ENCODE assay signal across 19 cellular contexts in the genomic region with DNA sequence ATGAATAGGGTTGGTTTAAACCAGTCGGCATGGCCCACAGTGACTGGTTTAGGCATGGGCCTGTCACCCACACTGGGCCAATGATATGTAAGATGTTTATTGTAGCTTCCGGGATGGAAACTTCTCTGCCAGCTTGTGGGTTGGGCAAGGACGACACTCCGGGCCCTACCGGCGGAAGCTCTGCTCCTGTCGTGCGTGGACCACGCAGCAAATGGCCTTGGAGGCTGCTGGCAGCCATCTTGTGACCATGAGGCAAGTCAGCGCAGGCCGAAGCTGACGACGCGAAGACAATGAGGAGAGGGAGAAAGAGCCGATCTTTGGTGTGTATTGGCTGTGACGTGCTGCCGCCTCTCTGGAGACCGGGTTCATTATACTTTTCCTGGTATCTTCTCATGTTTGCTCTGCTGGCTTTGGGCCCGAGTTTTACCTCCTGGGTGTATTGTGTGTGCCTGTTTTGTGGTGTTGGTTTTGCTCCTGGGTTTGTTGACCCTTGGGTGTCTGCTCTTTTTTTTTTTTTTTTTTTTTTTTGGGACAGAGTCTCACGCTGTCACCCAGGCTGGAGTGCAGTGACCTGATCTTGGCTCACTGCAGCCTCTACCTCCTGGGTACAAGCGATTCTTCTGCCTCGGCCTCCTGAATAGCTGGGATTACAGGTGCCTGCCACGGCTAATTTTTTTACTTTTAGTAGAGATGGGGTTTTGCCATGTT. TPM values are rescaled to one million over a fixed set of nuclear protein-coding genes. Genes with fewer than 3 reads are reported as not detected.
A peak's percentile ranks its signal among the peaks of the same experiment; 100 is the strongest.
DNase-seq lines count a peak whose midpoint lies in the region; ATAC-seq and TF ChIP-seq lines count a peak whose summit lies in the region.
"Had no signal": no experiment of that assay in that cellular context is flagged by ENCODE, and none has a peak within 500 bp of the region (broad histone marks: within the 10 kb centered on the region; RNA-seq: fewer than 3 reads in every experiment).

No MANE protein-coding gene starts in this region.

- TF ChIP-seq CTCF in C4-2B (conservative IDR thresholded peaks at IDR 0.05) (no peak), Peyer's patch (IDR thresholded peaks at IDR 0.05) (no peak), liver (IDR thresholded peaks at IDR 0.05; ENCODE audit: low read depth, low read length, missing input control) (no peak)

- TF ChIP-seq RAD21 in liver (IDR thresholded peaks at IDR 0.05) = peak; percentile 30 to 41

- H3K27ac ChIP-seq in C4-2B (peak overlapping the region; percentile 83), Peyer's patch (peak overlapping the region in 1 of 4 donors; percentile 61), liver (ENCODE audit: low read depth in 1 of 2, low read length in 2 of 2) (peak overlapping the region; percentile 40 to 91)
- H3K27ac ChIP-seq: sigmoid colon, tibial artery had no signal

- DNase-seq in NCI-H1436 (lab: John Stamatoyannopoulos, UW) (peak; percentile 66), Peyer's patch (peak in 2 of 3 donors; percentile 72 to 73), NCI-H1694 treated with DMSO at 0.1 percent for 48 hours (lab: John Stamatoyannopoulos, UW) (no peak)
- no peak for DNase-seq in stimulated activated CD4-positive, alpha-beta T cell treated with anti-CD3 and anti-CD28 coated beads, Interleukin-1b, Interleukin-23, amount 100 ng/mL, for 48 hours
- DNase-seq: ACHN; activated naive CD4-positive, alpha-beta T cell treated with anti-CD3 and anti-CD28 coated beads, Interleukin-2, amount 50 U/mL, for 16 hours; CD8-positive, alpha-beta T cell; erythroblast; glutamatergic neuron; HFFc6; NCI-H1417 treated with DMSO at 0.1 percent for 48 hours; NCI-H82; sigmoid colon; stimulated activated CD4-positive, alpha-beta T cell treated with anti-CD3 and anti-CD28 coated beads, Interleukin-4, amount 100 ng/mL, for 4 hours; tibial artery had no signal

- H3K4me3 ChIP-seq in Peyer's patch = no peak overlapping the region
- no peak overlapping the region for H3K4me3 ChIP-seq in liver (ENCODE audit: low read depth in 1 of 3, low read length in 3 of 3)
- H3K4me3 ChIP-seq: sigmoid colon, tibial artery had no signal

- H3K9ac ChIP-seq in liver (ENCODE audit: low read depth in 1 of 2, low read length in 2 of 2) = no peak overlapping the region

- H3K36me3 ChIP-seq in Peyer's patch (no peaks in the 10 kb centered on the region), liver (ENCODE audit: control insufficient read depth in 4 of 4, insufficient read depth in 3 of 4, low read depth in 1 of 4, low read length in 3 of 4) (no peaks in the 10 kb centered on the region)
- H3K36me3 ChIP-seq: sigmoid colon, tibial artery had no signal

- 33% methylated on average over 23 of the region's 23 CpGs for WGBS in liver

- peak in 1 of 2 donors; percentile 34 for TF ChIP-seq POLR2A in Peyer's patch (IDR thresholded peaks at IDR 0.05)

- H3K4me1 ChIP-seq in Peyer's patch = peaks cover 0 to 18% (median 0%) of the 10 kb centered on the region in 4 donors
- peaks cover 8 to 37% (median 23%) of the 10 kb centered on the region in 4 donors for H3K4me1 ChIP-seq in liver (ENCODE audit: control insufficient read depth in 4 of 4, insufficient read depth in 4 of 4, low read length in 3 of 4)

- ATAC-seq in GM21381 (IDR thresholded peaks at IDR 0.05; ENCODE audit: unreplicated experiment) (no peak), GM21723 (IDR thresholded peaks at IDR 0.05; ENCODE audit: unreplicated experiment) (no peak)
- ATAC-seq: CD8-positive, alpha-beta T cell had no signal

- H3K27me3 ChIP-seq in Peyer's patch (no peaks in the 10 kb centered on the region), liver (ENCODE audit: control insufficient read depth in 4 of 4, insufficient read depth in 4 of 4, low read length in 3 of 4) (no peaks in the 10 kb centered on the region)

- no peaks in the 10 kb centered on the region for H3K9me3 ChIP-seq in Peyer's patch
- H3K9me3 ChIP-seq in liver (ENCODE audit: control insufficient read depth in 4 of 4, low read length in 3 of 4) = no peaks in the 10 kb centered on the region
- H3K9me3 ChIP-seq: sigmoid colon, tibial artery had no signal

TF ChIP-seq in liver, 16 proteins besides CTCF, POLR2A, EP300 and RAD21:
- peak in 1 of 2 donors; percentile 27 for TF ChIP-seq JUND (IDR thresholded peaks at IDR 0.05)
- TF ChIP-seq FOXA2 (IDR thresholded peaks at IDR 0.05) = peak; percentile 62
- TF ChIP-seq, protein P1, sequence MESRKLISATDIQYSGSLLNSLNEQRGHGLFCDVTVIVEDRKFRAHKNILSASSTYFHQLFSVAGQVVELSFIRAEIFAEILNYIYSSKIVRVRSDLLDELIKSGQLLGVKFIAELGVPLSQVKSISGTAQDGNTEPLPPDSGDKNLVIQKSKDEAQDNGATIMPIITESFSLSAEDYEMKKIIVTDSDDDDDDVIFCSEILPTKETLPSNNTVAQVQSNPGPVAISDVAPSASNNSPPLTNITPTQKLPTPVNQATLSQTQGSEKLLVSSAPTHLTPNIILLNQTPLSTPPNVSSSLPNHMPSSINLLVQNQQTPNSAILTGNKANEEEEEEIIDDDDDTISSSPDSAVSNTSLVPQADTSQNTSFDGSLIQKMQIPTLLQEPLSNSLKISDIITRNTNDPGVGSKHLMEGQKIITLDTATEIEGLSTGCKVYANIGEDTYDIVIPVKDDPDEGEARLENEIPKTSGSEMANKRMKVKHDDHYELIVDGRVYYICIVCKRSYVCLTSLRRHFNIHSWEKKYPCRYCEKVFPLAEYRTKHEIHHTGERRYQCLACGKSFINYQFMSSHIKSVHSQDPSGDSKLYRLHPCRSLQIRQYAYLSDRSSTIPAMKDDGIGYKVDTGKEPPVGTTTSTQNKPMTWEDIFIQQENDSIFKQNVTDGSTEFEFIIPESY (IDR thresholded peaks at IDR 0.05) = peak; percentile 57
- no peak for TF ChIP-seq FOXA1 (IDR thresholded peaks at IDR 0.05)
- no peak for TF ChIP-seq NR2F2 (IDR thresholded peaks at IDR 0.05)
- peak; percentile 98 for TF ChIP-seq YY1 (IDR thresholded peaks at IDR 0.05)
- TF ChIP-seq SP1 (IDR thresholded peaks at IDR 0.05) = peak; percentile 92
- TF ChIP-seq, protein P2, sequence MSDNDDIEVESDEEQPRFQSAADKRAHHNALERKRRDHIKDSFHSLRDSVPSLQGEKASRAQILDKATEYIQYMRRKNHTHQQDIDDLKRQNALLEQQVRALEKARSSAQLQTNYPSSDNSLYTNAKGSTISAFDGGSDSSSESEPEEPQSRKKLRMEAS (IDR thresholded peaks at IDR 0.05) = peak; percentile 99
- TF ChIP-seq TAF1 (conservative IDR thresholded peaks at IDR 0.05) = no peak
- peak in 1 of 2 donors; percentile 70 for TF ChIP-seq HNF4A (conservative IDR thresholded peaks at IDR 0.05)
- TF ChIP-seq HNF4G (IDR thresholded peaks at IDR 0.05) = no peak
- TF ChIP-seq, protein P3, sequence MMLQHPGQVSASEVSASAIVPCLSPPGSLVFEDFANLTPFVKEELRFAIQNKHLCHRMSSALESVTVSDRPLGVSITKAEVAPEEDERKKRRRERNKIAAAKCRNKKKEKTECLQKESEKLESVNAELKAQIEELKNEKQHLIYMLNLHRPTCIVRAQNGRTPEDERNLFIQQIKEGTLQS (IDR thresholded peaks at IDR 0.05) = no peak
- TF ChIP-seq RXRA (IDR thresholded peaks at IDR 0.05) = peak; percentile 83 to 96
- peak; percentile 6 to 29 for TF ChIP-seq EGR1 (IDR thresholded peaks at IDR 0.05; ENCODE audit: low read depth in 2 of 2)
- peak; percentile 49 to 86 for TF ChIP-seq GABPA (IDR thresholded peaks at IDR 0.05 in 1 of 2, conservative IDR thresholded peaks at IDR 0.05 in 1 of 2)
- TF ChIP-seq, protein P4, sequence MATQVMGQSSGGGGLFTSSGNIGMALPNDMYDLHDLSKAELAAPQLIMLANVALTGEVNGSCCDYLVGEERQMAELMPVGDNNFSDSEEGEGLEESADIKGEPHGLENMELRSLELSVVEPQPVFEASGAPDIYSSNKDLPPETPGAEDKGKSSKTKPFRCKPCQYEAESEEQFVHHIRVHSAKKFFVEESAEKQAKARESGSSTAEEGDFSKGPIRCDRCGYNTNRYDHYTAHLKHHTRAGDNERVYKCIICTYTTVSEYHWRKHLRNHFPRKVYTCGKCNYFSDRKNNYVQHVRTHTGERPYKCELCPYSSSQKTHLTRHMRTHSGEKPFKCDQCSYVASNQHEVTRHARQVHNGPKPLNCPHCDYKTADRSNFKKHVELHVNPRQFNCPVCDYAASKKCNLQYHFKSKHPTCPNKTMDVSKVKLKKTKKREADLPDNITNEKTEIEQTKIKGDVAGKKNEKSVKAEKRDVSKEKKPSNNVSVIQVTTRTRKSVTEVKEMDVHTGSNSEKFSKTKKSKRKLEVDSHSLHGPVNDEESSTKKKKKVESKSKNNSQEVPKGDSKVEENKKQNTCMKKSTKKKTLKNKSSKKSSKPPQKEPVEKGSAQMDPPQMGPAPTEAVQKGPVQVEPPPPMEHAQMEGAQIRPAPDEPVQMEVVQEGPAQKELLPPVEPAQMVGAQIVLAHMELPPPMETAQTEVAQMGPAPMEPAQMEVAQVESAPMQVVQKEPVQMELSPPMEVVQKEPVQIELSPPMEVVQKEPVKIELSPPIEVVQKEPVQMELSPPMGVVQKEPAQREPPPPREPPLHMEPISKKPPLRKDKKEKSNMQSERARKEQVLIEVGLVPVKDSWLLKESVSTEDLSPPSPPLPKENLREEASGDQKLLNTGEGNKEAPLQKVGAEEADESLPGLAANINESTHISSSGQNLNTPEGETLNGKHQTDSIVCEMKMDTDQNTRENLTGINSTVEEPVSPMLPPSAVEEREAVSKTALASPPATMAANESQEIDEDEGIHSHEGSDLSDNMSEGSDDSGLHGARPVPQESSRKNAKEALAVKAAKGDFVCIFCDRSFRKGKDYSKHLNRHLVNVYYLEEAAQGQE (IDR thresholded peaks at IDR 0.05) = peak; percentile 33

RNA-seq across cellular contexts. Expression of a gene that starts 15.4 kb away (rescaled TPM):
- total RNA-seq in Peyer's patch (100 to 1,000 TPM in 1 of 4 donors, 10 to 100 TPM in 3; 37.1 to 109 (median 64.1) TPM), liver (10 to 100 TPM; 19.8 to 54.6 TPM)
- polyA plus RNA-seq in liver = 10 to 100 TPM; 36.7 to 51.2 TPM

RNA-seq across cellular contexts. Expression of a gene that starts 24.3 kb away (rescaled TPM):
- total RNA-seq in Peyer's patch (10 to 100 TPM; 65.6 to 99.9 (median 76.4) TPM), liver (10 to 100 TPM in 1 of 2 donors, 1 to 10 TPM in 1; 9.1 to 15.1 TPM)
- 100 to 1,000 TPM; 103 to 121 TPM for polyA plus RNA-seq in liver

RNA-seq across cellular contexts. Expression of a gene that starts 43.7 kb away (rescaled TPM):
- total RNA-seq in Peyer's patch (100 to 1,000 TPM; 118 to 186 (median 171) TPM), liver (10 to 100 TPM; 27.6 to 31.6 TPM)
- 10 to 100 TPM; 21.8 to 28.7 TPM for polyA plus RNA-seq in liver

RNA-seq across cellular contexts. Expression of a gene that starts 43.9 kb away (rescaled TPM):
- 10 to 100 TPM; 33.5 to 45.4 (median 43.4) TPM for total RNA-seq in Peyer's patch
- total RNA-seq in liver = 10 to 100 TPM in 1 of 2 donors, 1 to 10 TPM in 1; 9.8 to 12.9 TPM
- 10 to 100 TPM in 1 of 2 donors, 1 to 10 TPM in 1; 7.9 to 24.3 TPM for polyA plus RNA-seq in liver

Comparison
In these comparisons a context has a peak if more than half of its experiments do, and no peak if none do; other contexts are left out.
1. DNase-seq: peak in NCI-H1436 (single experiment) and Peyer's patch (2 of 3); none in NCI-H1694 treated with DMSO at 0.1 percent for 48 hours (single experiment) and stimulated activated CD4-positive, alpha-beta T cell treated with anti-CD3 and anti-CD28 coated beads, Interleukin-1b, Interleukin-23, amount 100 ng/mL, for 48 hours (single experiment).
2. RNA of a gene that starts 24.3 kb away (total RNA-seq): 65.6 to 99.9 TPM in Peyer's patch; 9.1 to 15.1 TPM in liver; every median in the first group is over 4 times any median in the second.